In genomic region chr7:99624487-99624886, GRCh38 we compare ENCODE assay signal across 12 cellular contexts. TPM values are rescaled to one million over a fixed set of nuclear protein-coding genes. Genes with fewer than 3 reads are reported as not detected.
DNase-seq lines count a peak whose midpoint lies in the region; ATAC-seq and TF ChIP-seq lines count a peak whose summit lies in the region.
"Had no signal": no experiment of that assay in that cellular context is flagged by ENCODE, and none has a peak within 500 bp of the region (broad histone marks: within the 10 kb centered on the region; RNA-seq: fewer than 3 reads in every experiment).

No MANE protein-coding gene starts in this region.

- no peaks in the 10 kb centered on the region for H3K9me3 ChIP-seq in A673 (ENCODE audit: low read depth, low read length, poor library complexity, severe bottlenecking)

- H3K36me3 ChIP-seq in A673 (ENCODE audit: insufficient read depth, low read length, poor library complexity, severe bottlenecking), result peaks cover 87% of the 10 kb centered on the region

- H3K9me3 Mint-ChIP-seq in activated naive CD8-positive, alpha-beta T cell treated with anti-CD3 and anti-CD28 coated beads, Interleukin-2, amount 50 U/mL, for 24 hours, result no peaks in the 10 kb centered on the region

- peak; percentile 61 for ATAC-seq in activated naive CD8-positive, alpha-beta T cell treated with anti-CD3 and anti-CD28 coated beads, Interleukin-2, amount 50 U/mL, for 24 hours
- no peak for ATAC-seq in GM19035 (IDR thresholded peaks at IDR 0.05; ENCODE audit: unreplicated experiment)

- CTCF ChIA-PET in A673 (lab: Charles Lee), result no interaction called here

- H3K4me1 ChIP-seq in A673 (ENCODE audit: insufficient read depth, low read length, poor library complexity, severe bottlenecking), result no peaks in the 10 kb centered on the region

- no peaks in the 10 kb centered on the region for H3K27me3 Mint-ChIP-seq in activated naive CD8-positive, alpha-beta T cell treated with anti-CD3 and anti-CD28 coated beads, Interleukin-2, amount 50 U/mL, for 24 hours

- TF ChIP-seq CTCF in A673 (conservative IDR thresholded peaks at IDR 0.05; ENCODE audit: low read depth, low read length), result no peak

- H3K36me3 Mint-ChIP-seq in activated naive CD8-positive, alpha-beta T cell treated with anti-CD3 and anti-CD28 coated beads, Interleukin-2, amount 50 U/mL, for 24 hours (ENCODE audit: low read depth), result peaks cover 83% of the 10 kb centered on the region

- H3K27ac ChIP-seq in A673 (ENCODE audit: low read depth, low read length, poor library complexity, severe bottlenecking), result no peak overlapping the region
- H3K27ac ChIP-seq: SK-N-MC had no signal

- peak overlapping the region; percentile 100 for H3K27ac Mint-ChIP-seq in activated naive CD8-positive, alpha-beta T cell treated with anti-CD3 and anti-CD28 coated beads, Interleukin-2, amount 50 U/mL, for 24 hours

- no peaks in the 10 kb centered on the region for H3K27me3 ChIP-seq in A673 (replicated peaks; ENCODE audit: insufficient read depth, low read depth, low read length, poor library complexity)

- H3K4me3 ChIP-seq in Jurkat, Clone E6-1 (ENCODE audit: low read length), result peak overlapping the region; percentile 57
- no peak overlapping the region for H3K4me3 ChIP-seq in A673 (ENCODE audit: low read depth, low read length, poor library complexity, severe bottlenecking)
- H3K4me3 ChIP-seq: SK-N-MC had no signal

- intact Hi-C loops in A673 (cut with micrococcal nuclease; ENCODE audit: unreplicated experiment), result no loop called here

- peak overlapping the region; percentile 93 for H3K4me3 Mint-ChIP-seq in activated naive CD8-positive, alpha-beta T cell treated with anti-CD3 and anti-CD28 coated beads, Interleukin-2, amount 50 U/mL, for 24 hours

- peak; percentile 97 for DNase-seq in Jurkat, Clone E6-1 (ENCODE audit: low read depth, low spot score)
- peak; percentile 75 to 77 for DNase-seq in activated CD4-positive, alpha-beta T cell treated with anti-CD3 and anti-CD28 coated beads, Interleukin-2, amount 50 U/mL, for 48 hours
- DNase-seq in activated naive CD8-positive, alpha-beta T cell treated with anti-CD3 and anti-CD28 coated beads, Interleukin-2, amount 50 U/mL, for 24 hours, result peak; percentile 82
- DNase-seq in stimulated activated CD4-positive, alpha-beta T cell treated with anti-CD3 and anti-CD28 coated beads, Interleukin-4, amount 100 ng/mL, for 1 hour, result peak; percentile 54
- no peak for DNase-seq in RPMI8226
- no peak for DNase-seq in cerebellar cortex (ENCODE audit: low spot score)
- no peak for DNase-seq in A673 (ENCODE audit: low spot score)
- DNase-seq: NCI-H1048, posterior cingulate gyrus had no signal

- BruUV-seq in A673 (replicated peaks; lab: Mats Ljungman, UMichigan), result no TSS peak

- peaks cover 82% of the 10 kb centered on the region for H3K4me1 Mint-ChIP-seq in activated naive CD8-positive, alpha-beta T cell treated with anti-CD3 and anti-CD28 coated beads, Interleukin-2, amount 50 U/mL, for 24 hours

- POLR2A ChIA-PET in A673 (lab: Charles Lee; ENCODE audit: low non-redundant PET), result interaction anchor here (0.6 to 0.7 kb wide), 2 partner anchors 153 to 286 kb away, joined by 3 to 6 read pairs; no protein-coding TSS in a partner anchor

RNA-seq across cellular contexts. Expression of gene ZSCAN25, which starts 7.7 kb away (rescaled TPM):
- 18.3 TPM for polyA plus RNA-seq in Jurkat, Clone E6-1 (2012; ENCODE audit: insufficient read depth, insufficient read length)
- total RNA-seq in A673 (2021), result 19.8 and 20.6 TPM in 2 replicates

RNA-seq across cellular contexts. Expression of gene TMEM225B, which starts 26.4 kb away (rescaled TPM):
- polyA plus RNA-seq in Jurkat, Clone E6-1 (2012; ENCODE audit: insufficient read depth, insufficient read length), result 6.5 TPM
- total RNA-seq in A673 (2021), result 0.81 and 1.3 TPM in 2 replicates

RNA-seq across cellular contexts. Expression of gene CYP3A5, which starts 55.3 kb away (rescaled TPM):
- polyA plus RNA-seq in Jurkat, Clone E6-1 (2012; ENCODE audit: insufficient read depth, insufficient read length), result not detected
- total RNA-seq in A673 (2021), result 9.1 and 9.9 TPM in 2 replicates
- polyA plus RNA-seq: BJ had no signal

Comparison
In these comparisons a context has a peak if more than half of its experiments do, and no peak if none do; other contexts are left out.
1. DNase-seq: peak in Jurkat, Clone E6-1 (single experiment), activated CD4-positive, alpha-beta T cell treated with anti-CD3 and anti-CD28 coated beads, Interleukin-2, amount 50 U/mL, for 48 hours (2 of 2), activated naive CD8-positive, alpha-beta T cell treated with anti-CD3 and anti-CD28 coated beads, Interleukin-2, amount 50 U/mL, for 24 hours (single experiment) and stimulated activated CD4-positive, alpha-beta T cell treated with anti-CD3 and anti-CD28 coated beads, Interleukin-4, amount 100 ng/mL, for 1 hour (single experiment); none in RPMI8226 (single experiment), cerebellar cortex (single experiment) and A673 (single experiment).